ENCODE assay signal across 20 cellular contexts in the genomic region with DNA sequence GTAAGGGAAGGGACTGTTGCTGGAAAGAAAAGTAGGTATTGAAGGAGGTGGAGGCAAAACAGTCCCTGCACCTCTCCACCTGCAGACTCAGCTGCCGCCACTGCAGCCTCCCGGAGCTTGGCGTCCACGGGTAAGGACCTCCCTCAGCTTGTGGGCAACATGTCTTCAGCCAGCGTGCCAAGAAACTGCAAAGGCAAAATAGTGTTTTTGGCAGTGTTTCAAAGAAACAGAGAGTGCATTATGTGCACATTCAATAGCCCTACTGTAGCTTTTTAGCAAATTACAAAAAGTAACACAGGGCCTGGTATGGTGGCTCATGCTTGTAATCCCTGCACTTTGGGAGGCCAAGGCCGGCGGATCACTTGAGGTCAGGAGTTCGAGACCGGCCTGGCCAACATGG. TPM values are rescaled to one million over a fixed set of nuclear protein-coding genes. Genes with fewer than 3 reads are reported as not detected.
DNase-seq lines count a peak whose midpoint lies in the region; ATAC-seq and TF ChIP-seq lines count a peak whose summit lies in the region.
"Had no signal": no experiment of that assay in that cellular context is flagged by ENCODE, and none has a peak within 500 bp of the region (broad histone marks: within the 10 kb centered on the region; RNA-seq: fewer than 3 reads in every experiment).

No MANE protein-coding gene starts in this region.

- DNase-seq in astrocyte of the spinal cord (ENCODE audit: low read depth, low spot score) (peak; percentile 33), left lung (no peak), substantia nigra (lab: John Stamatoyannopoulos, UW) (peak in 5 of 49 donors; percentile 23 to 51 (median 33))
- no peak for DNase-seq in naive thymus-derived CD8-positive, alpha-beta T cell
- DNase-seq in activated CD4-positive, alpha-beta T cell treated with anti-CD3 and anti-CD28 coated beads, Interleukin-2, amount 10 ng/mL, durations not matched to agents 7 days and 5 days, result no peak
- DNase-seq in stimulated activated CD4-positive, alpha-beta T cell treated with anti-CD3 and anti-CD28 coated beads, Interleukin-4, amount 100 ng/mL, for 4 hours, result no peak
- DNase-seq: activated T-cell treated with anti-CD3 and anti-CD28 coated beads, Interleukin-2, amount 50 U/mL, for 4 hours; CD8-positive, alpha-beta memory T cell; Kasumi-1; NCI-H1092; NCI-H510A; ovary; T1000; tibial artery had no signal

- H3K9me3 ChIP-seq in HEK293 (ENCODE audit: control insufficient read depth, insufficient read depth, low read depth, low read length), result no peaks in the 10 kb centered on the region
- H3K9me3 ChIP-seq in left lung, result no peaks in the 10 kb centered on the region
- H3K9me3 ChIP-seq: HAP-1, ovary, tibial artery had no signal

- H3K27ac Mint-ChIP-seq in naive thymus-derived CD8-positive, alpha-beta T cell, result no peak overlapping the region
- no peak overlapping the region for H3K27ac Mint-ChIP-seq in activated CD4-positive, alpha-beta T cell treated with anti-CD3 and anti-CD28 coated beads, Interleukin-2, amount 10 ng/mL, durations not matched to agents 7 days and 5 days
- H3K27ac Mint-ChIP-seq: activated naive CD4-positive, alpha-beta T cell treated with anti-CD3 and anti-CD28 coated beads, Interleukin-2, amount 50 U/mL, for 24 hours; CD8-positive, alpha-beta memory T cell; stimulated activated effector memory CD8-positive, alpha-beta T cell treated with anti-CD3 and anti-CD28 coated beads, Interleukin-12 subunit alpha, Interleukin-12 subunit beta, amount 100 ng/mL, for 72 hours had no signal

- H3K36me3 ChIP-seq in HEK293 (ENCODE audit: control insufficient read depth in 2 of 2, insufficient read depth in 1 of 2, low read length in 2 of 2), result no peaks in the 10 kb centered on the region
- no peaks in the 10 kb centered on the region for H3K36me3 ChIP-seq in left lung
- H3K36me3 ChIP-seq: ascending aorta, HAP-1, ovary, tibial artery had no signal

- no peak overlapping the region for H3K27ac ChIP-seq in HEK293 (ENCODE audit: extremely low read depth, low read depth, low read length)
- H3K27ac ChIP-seq in left lung, result no peak overlapping the region
- peak overlapping the region; percentile 13 for H3K27ac ChIP-seq in substantia nigra (ENCODE audit: low read depth, low read length, poor library complexity, severe bottlenecking)
- H3K27ac ChIP-seq: ascending aorta, ovary, RWPE1, tibial artery had no signal

- H3K4me1 Mint-ChIP-seq in naive thymus-derived CD8-positive, alpha-beta T cell, result peaks cover 10 to 19% (median 16%) of the 10 kb centered on the region in 4 donors
- peaks cover 3% of the 10 kb centered on the region for H3K4me1 Mint-ChIP-seq in activated CD4-positive, alpha-beta T cell treated with anti-CD3 and anti-CD28 coated beads, Interleukin-2, amount 10 ng/mL, durations not matched to agents 7 days and 5 days

- H3K4me1 ChIP-seq in HEK293 (ENCODE audit: control insufficient read depth, insufficient read depth, low read length) (no peaks in the 10 kb centered on the region), left lung (peaks cover 19 to 20% of the 10 kb centered on the region in 2 donors)
- H3K4me1 ChIP-seq: ascending aorta, HAP-1 had no signal

- intact Hi-C loops in left lung (cut with DNase I), result no loop called here

- TF ChIP-seq CTCF in HEK293 (tag by site-specific recombination; IDR thresholded peaks at IDR 0.05) (no peak), astrocyte of the spinal cord (IDR thresholded peaks at IDR 0.05; ENCODE audit: low read depth, low read length) (no peak), left lung (IDR thresholded peaks at IDR 0.05) (no peak)

- H3K4me3 Mint-ChIP-seq in naive thymus-derived CD8-positive, alpha-beta T cell, result no peak overlapping the region
- no peak overlapping the region for H3K4me3 Mint-ChIP-seq in activated CD4-positive, alpha-beta T cell treated with anti-CD3 and anti-CD28 coated beads, Interleukin-2, amount 10 ng/mL, durations not matched to agents 7 days and 5 days
- H3K4me3 Mint-ChIP-seq: activated naive CD4-positive, alpha-beta T cell treated with anti-CD3 and anti-CD28 coated beads, Interleukin-2, amount 50 U/mL, for 24 hours; activated T-cell treated with anti-CD3 and anti-CD28 coated beads, Interleukin-2, amount 50 U/mL, for 4 hours; CD8-positive, alpha-beta memory T cell; stimulated activated effector memory CD8-positive, alpha-beta T cell treated with anti-CD3 and anti-CD28 coated beads, Interleukin-12 subunit alpha, Interleukin-12 subunit beta, amount 100 ng/mL, for 72 hours had no signal

- no peaks in the 10 kb centered on the region for H3K36me3 Mint-ChIP-seq in naive thymus-derived CD8-positive, alpha-beta T cell
- H3K36me3 Mint-ChIP-seq in activated CD4-positive, alpha-beta T cell treated with anti-CD3 and anti-CD28 coated beads, Interleukin-2, amount 10 ng/mL, durations not matched to agents 7 days and 5 days (ENCODE audit: low read depth), result no peaks in the 10 kb centered on the region
- H3K36me3 Mint-ChIP-seq: activated naive CD4-positive, alpha-beta T cell treated with anti-CD3 and anti-CD28 coated beads, Interleukin-2, amount 50 U/mL, for 24 hours; stimulated activated effector memory CD8-positive, alpha-beta T cell treated with anti-CD3 and anti-CD28 coated beads, Interleukin-12 subunit alpha, Interleukin-12 subunit beta, amount 100 ng/mL, for 72 hours had no signal

- in situ Hi-C loops in astrocyte of the spinal cord (cut with HindIII; ENCODE audit: low sequenced_read_pairs), result no loop called here

- POLR2A ChIA-PET in HEK293 (lab: Yijun Ruan, JAX), result no interaction called here
- POLR2A ChIA-PET in naive thymus-derived CD8-positive, alpha-beta T cell (lab: Charles Lee), result no interaction called here
- POLR2A ChIA-PET in activated CD4-positive, alpha-beta T cell treated with anti-CD3 and anti-CD28 coated beads, Interleukin-2, amount 10 ng/mL, durations not matched to agents 7 days and 5 days (lab: Charles Lee), result no interaction called here

- no peaks in the 10 kb centered on the region for H3K27me3 ChIP-seq in left lung
- H3K27me3 ChIP-seq: ascending aorta, ovary, tibial artery had no signal

- no peaks in the 10 kb centered on the region for H3K27me3 Mint-ChIP-seq in naive thymus-derived CD8-positive, alpha-beta T cell
- H3K27me3 Mint-ChIP-seq in activated CD4-positive, alpha-beta T cell treated with anti-CD3 and anti-CD28 coated beads, Interleukin-2, amount 10 ng/mL, durations not matched to agents 7 days and 5 days, result no peaks in the 10 kb centered on the region
- H3K27me3 Mint-ChIP-seq: activated naive CD4-positive, alpha-beta T cell treated with anti-CD3 and anti-CD28 coated beads, Interleukin-2, amount 50 U/mL, for 24 hours; CD8-positive, alpha-beta memory T cell had no signal

- no peaks in the 10 kb centered on the region for H3K9me3 Mint-ChIP-seq in naive thymus-derived CD8-positive, alpha-beta T cell
- H3K9me3 Mint-ChIP-seq in activated CD4-positive, alpha-beta T cell treated with anti-CD3 and anti-CD28 coated beads, Interleukin-2, amount 10 ng/mL, durations not matched to agents 7 days and 5 days, result no peaks in the 10 kb centered on the region
- H3K9me3 Mint-ChIP-seq: activated naive CD4-positive, alpha-beta T cell treated with anti-CD3 and anti-CD28 coated beads, Interleukin-2, amount 50 U/mL, for 24 hours; activated T-cell treated with anti-CD3 and anti-CD28 coated beads, Interleukin-2, amount 50 U/mL, for 4 hours; CD8-positive, alpha-beta memory T cell; stimulated activated effector memory CD8-positive, alpha-beta T cell treated with anti-CD3 and anti-CD28 coated beads, Interleukin-12 subunit alpha, Interleukin-12 subunit beta, amount 100 ng/mL, for 72 hours had no signal

- CTCF ChIA-PET in HEK293 (lab: Yijun Ruan, JAX), result no interaction called here
- CTCF ChIA-PET in activated CD4-positive, alpha-beta T cell treated with anti-CD3 and anti-CD28 coated beads, Interleukin-2, amount 10 ng/mL, durations not matched to agents 7 days and 5 days (lab: Charles Lee), result interaction anchor here (0.6 kb wide), 1 partner anchor 491 kb away, joined by 7 read pairs; no protein-coding TSS in a partner anchor

- ATAC-seq in left lung, result peak; percentile 29
- no peak for ATAC-seq in naive thymus-derived CD8-positive, alpha-beta T cell
- ATAC-seq: activated T-cell treated with anti-CD3 and anti-CD28 coated beads, Interleukin-2, amount 50 U/mL, for 4 hours; stimulated activated effector memory CD8-positive, alpha-beta T cell treated with anti-CD3 and anti-CD28 coated beads, Interleukin-12 subunit alpha, Interleukin-12 subunit beta, amount 100 ng/mL, for 72 hours had no signal

- H3K4me3 ChIP-seq in HEK293 (ENCODE audit: low read depth, low read length) (no peak overlapping the region), astrocyte of the spinal cord (ENCODE audit: low read depth, low read length) (no peak overlapping the region), left lung (no peak overlapping the region)
- H3K4me3 ChIP-seq: ascending aorta, HAP-1, ovary, tibial artery had no signal

TF ChIP-seq in HEK293, 187 proteins besides CTCF, POLR2A, EP300 and RAD21 (continues in another document):
- TF ChIP-seq ZNF114 (tag by site-specific recombination; IDR thresholded peaks at IDR 0.05) (no peak), KLF10 (tag by site-specific recombination; IDR thresholded peaks at IDR 0.05) (no peak), GLIS1 (tag by site-specific recombination; IDR thresholded peaks at IDR 0.05) (peak; percentile 90), ZEB2 (tag by site-specific recombination; IDR thresholded peaks at IDR 0.05) (no peak), ZNF621 (tag by site-specific recombination; IDR thresholded peaks at IDR 0.05) (no peak), ZNF335 (tag by site-specific recombination; conservative IDR thresholded peaks at IDR 0.05) (no peak), ZNF416 (tag by site-specific recombination; IDR thresholded peaks at IDR 0.05) (no peak), HOXA7 (CRISPR knock-in tag; IDR thresholded peaks at IDR 0.05; ENCODE audit: borderline replicate concordance) (no peak), ZBTB7A (tag by site-specific recombination; IDR thresholded peaks at IDR 0.05; ENCODE audit: low read depth) (no peak), PRDM1 (tag by site-specific recombination; IDR thresholded peaks at IDR 0.05) (no peak)
- TF ChIP-seq, protein P1, sequence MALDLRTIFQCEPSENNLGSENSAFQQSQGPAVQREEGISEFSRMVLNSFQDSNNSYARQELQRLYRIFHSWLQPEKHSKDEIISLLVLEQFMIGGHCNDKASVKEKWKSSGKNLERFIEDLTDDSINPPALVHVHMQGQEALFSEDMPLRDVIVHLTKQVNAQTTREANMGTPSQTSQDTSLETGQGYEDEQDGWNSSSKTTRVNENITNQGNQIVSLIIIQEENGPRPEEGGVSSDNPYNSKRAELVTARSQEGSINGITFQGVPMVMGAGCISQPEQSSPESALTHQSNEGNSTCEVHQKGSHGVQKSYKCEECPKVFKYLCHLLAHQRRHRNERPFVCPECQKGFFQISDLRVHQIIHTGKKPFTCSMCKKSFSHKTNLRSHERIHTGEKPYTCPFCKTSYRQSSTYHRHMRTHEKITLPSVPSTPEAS (tag by site-specific recombination; IDR thresholded peaks at IDR 0.05), result no peak

RNA-seq across cellular contexts. Expression of a gene that starts 57.4 kb away (rescaled TPM):
- 100 to 1,000 TPM; 271 to 457 TPM for total RNA-seq in left lung
- total RNA-seq in naive thymus-derived CD8-positive, alpha-beta T cell, result 10 to 100 TPM; 21.5 to 23.9 TPM
- 1 to 10 TPM in 2 of 3 donors, under 1 TPM in 1; 0.76 to 3.1 (median 2.0) TPM for polyA plus RNA-seq in naive thymus-derived CD8-positive, alpha-beta T cell
- total RNA-seq in activated CD4-positive, alpha-beta T cell treated with anti-CD3 and anti-CD28 coated beads, Interleukin-2, amount 10 ng/mL, durations not matched to agents 7 days and 5 days, result 10 to 100 TPM; 63.1 to 68.4 TPM
